ENCODE assay signal across 1 cellular context in the genomic region with DNA sequence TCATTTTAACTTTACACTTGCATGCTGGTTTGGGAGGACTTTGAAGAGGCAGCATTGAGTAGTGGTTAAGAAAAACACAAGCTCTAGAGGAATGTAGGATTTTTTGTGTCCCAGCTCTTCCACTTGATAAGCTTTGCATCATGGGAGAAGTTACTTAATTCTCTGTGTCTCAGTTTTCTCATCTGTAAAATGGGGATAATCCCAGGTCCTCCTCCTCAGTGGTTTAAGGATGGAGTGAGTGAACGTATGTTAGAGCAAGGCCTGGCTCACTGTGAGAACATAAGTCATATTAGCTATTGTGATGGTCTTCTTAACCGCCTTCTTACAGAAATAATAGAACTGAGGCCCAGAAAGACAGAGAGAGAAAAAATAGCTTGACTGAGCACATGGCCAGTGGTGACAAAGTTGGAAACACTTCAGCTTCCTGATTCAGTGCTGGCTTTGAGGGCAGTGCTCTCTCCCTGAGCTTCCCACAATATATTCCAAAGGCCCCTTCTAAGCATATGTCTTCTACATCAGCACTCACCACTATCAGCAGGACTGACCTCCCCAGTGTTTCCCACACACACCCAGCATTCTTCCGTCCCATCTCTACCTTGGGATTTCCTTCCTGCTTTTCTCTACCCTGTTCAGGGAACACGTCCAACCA.
TF ChIP-seq lines count a peak whose summit lies in the region.

No MANE protein-coding gene starts in this region.

TF ChIP-seq in IMR-90, 13 proteins besides CTCF, POLR2A, EP300 and RAD21:
- TF ChIP-seq MXI1 (IDR thresholded peaks at IDR 0.05; ENCODE audit: borderline replicate concordance, low read depth, low read length) = no peak
- TF ChIP-seq, protein P1, sequence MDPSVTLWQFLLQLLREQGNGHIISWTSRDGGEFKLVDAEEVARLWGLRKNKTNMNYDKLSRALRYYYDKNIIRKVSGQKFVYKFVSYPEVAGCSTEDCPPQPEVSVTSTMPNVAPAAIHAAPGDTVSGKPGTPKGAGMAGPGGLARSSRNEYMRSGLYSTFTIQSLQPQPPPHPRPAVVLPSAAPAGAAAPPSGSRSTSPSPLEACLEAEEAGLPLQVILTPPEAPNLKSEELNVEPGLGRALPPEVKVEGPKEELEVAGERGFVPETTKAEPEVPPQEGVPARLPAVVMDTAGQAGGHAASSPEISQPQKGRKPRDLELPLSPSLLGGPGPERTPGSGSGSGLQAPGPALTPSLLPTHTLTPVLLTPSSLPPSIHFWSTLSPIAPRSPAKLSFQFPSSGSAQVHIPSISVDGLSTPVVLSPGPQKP (IDR thresholded peaks at IDR 0.05; ENCODE audit: borderline replicate concordance, low read depth, low read length) = no peak
TF ChIP-seq in IMR-90: peak in this region for 0.
